ENCODE assay signal across 9 cellular contexts in the genomic region with DNA sequence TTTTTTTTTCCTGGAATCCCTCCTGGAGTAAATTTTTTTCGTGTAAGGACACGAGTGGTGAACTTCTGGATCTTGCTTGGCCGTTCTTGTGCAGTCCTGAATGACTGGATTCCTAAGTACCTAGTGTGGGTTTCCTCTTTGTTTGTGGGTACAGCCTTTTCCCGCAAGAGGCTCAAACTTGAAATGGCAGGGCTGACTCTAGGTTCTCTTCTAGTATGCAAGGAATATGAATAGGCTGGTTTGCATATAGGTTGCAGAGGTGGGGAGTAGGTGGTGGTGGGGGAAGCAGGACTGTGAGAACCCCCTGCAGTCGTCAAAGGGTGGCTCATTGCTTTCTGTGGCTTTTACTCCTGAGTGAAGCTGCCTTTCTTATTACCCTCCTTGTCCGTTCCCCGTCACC. TPM values are rescaled to one million over a fixed set of nuclear protein-coding genes. Genes with fewer than 3 reads are reported as not detected.
DNase-seq lines count a peak whose midpoint lies in the region; ATAC-seq and TF ChIP-seq lines count a peak whose summit lies in the region.
"Had no signal": no experiment of that assay in that cellular context is flagged by ENCODE, and none has a peak within 500 bp of the region (broad histone marks: within the 10 kb centered on the region; RNA-seq: fewer than 3 reads in every experiment).

No MANE protein-coding gene starts in this region.

- H3K4me2 ChIP-seq in OCI-LY7 (ENCODE audit: low read length) = peak overlapping the region; percentile 36

- intact Hi-C loops in OCI-LY7 (cut with micrococcal nuclease; ENCODE audit: unreplicated experiment) = no loop called here

- H3K27me3 ChIP-seq in GM06990 (replicated peaks; ENCODE audit: control insufficient read depth, insufficient read depth, low read length) (no peaks in the 10 kb centered on the region), iPS-18a (ENCODE audit: control insufficient read depth, insufficient read depth, low read length) (no peaks in the 10 kb centered on the region), MG63 (no peaks in the 10 kb centered on the region)

- H3K27ac Mint-ChIP-seq in HFFc6 = no peak overlapping the region

- CTCF ChIA-PET in OCI-LY7 (lab: Charles Lee; ENCODE audit: unreplicated experiment) = no interaction called here

- ATAC-seq in GM21717 (IDR thresholded peaks at IDR 0.05; ENCODE audit: unreplicated experiment) = peak; percentile 86

- no peak overlapping the region for H3K4me3 ChIP-seq in GM06990 (replicated peaks; ENCODE audit: low read depth, low read length)
- no peak overlapping the region for H3K4me3 ChIP-seq in OCI-LY7 (ENCODE audit: low read depth, low read length, poor library complexity, severe bottlenecking)
- peak overlapping the region; percentile 7 for H3K4me3 ChIP-seq in iPS-18a (ENCODE audit: low read length)
- no peak overlapping the region for H3K4me3 ChIP-seq in MG63

- DNase-seq in GM06990 (ENCODE audit: extremely low read depth, insufficient read length) = peak; percentile 33
- DNase-seq in OCI-LY7 (ENCODE audit: low spot score) = no peak
- no peak for DNase-seq in DMS 273 treated with DMSO at 0.1 percent for 48 hours (lab: John Stamatoyannopoulos, UW)
- DNase-seq in MG63 = no peak
- no peak for DNase-seq in HFFc6
- DNase-seq in NCI-H1694 treated with DMSO at 0.1 percent for 48 hours (lab: John Stamatoyannopoulos, UW) = no peak

- peaks cover 21% of the 10 kb centered on the region for H3K4me1 Mint-ChIP-seq in HFFc6 (ENCODE audit: low read depth)

- H3K4me1 ChIP-seq in OCI-LY7 (ENCODE audit: insufficient read depth, low read length, poor library complexity, severe bottlenecking) (peaks cover 24% of the 10 kb centered on the region), iPS-18a (ENCODE audit: control insufficient read depth, low read depth, low read length) (peaks cover 10% of the 10 kb centered on the region)

- H3K9me2 ChIP-seq in OCI-LY7 (ENCODE audit: insufficient read depth, low read length) = no peaks in the 10 kb centered on the region

- H3K27ac ChIP-seq in OCI-LY7 (ENCODE audit: low read depth, low read length, poor library complexity, severe bottlenecking) (no peak overlapping the region), iPS-18a (ENCODE audit: low read length) (no peak overlapping the region)

- peaks cover 71% of the 10 kb centered on the region; the same call in 1 of the 2 replicates for H3K79me2 ChIP-seq in OCI-LY7 (ENCODE audit: insufficient read depth, low read depth, low read length)

- no peaks in the 10 kb centered on the region for H3K9me3 ChIP-seq in OCI-LY7 (ENCODE audit: low read length)
- no peaks in the 10 kb centered on the region for H3K9me3 ChIP-seq in iPS-18a (ENCODE audit: control insufficient read depth, low read depth, low read length)
- no peaks in the 10 kb centered on the region for H3K9me3 ChIP-seq in MG63

- no peaks in the 10 kb centered on the region for H3K36me3 Mint-ChIP-seq in HFFc6 (ENCODE audit: low read depth)

- POLR2A ChIA-PET in OCI-LY7 (lab: Charles Lee) = interaction anchor here (1.3 to 1.5 kb wide), 2 partner anchors 10 to 11 kb away, joined by 3 to 4 read pairs; no protein-coding TSS in a partner anchor

- TF ChIP-seq CTCF in GM06990 (IDR thresholded peaks at IDR 0.05; ENCODE audit: insufficient read depth, low read length, poor library complexity, severe bottlenecking) (no peak), OCI-LY7 (conservative IDR thresholded peaks at IDR 0.05; ENCODE audit: low read length) (no peak), HFFc6 (IDR thresholded peaks at IDR 0.05) (no peak)

- H2AFZ ChIP-seq in OCI-LY7 (ENCODE audit: low read length) = no peak overlapping the region

- no peak overlapping the region for H3K9ac ChIP-seq in iPS-18a (ENCODE audit: low read length)

- no peaks in the 10 kb centered on the region for H3K9me3 Mint-ChIP-seq in HFFc6

- H3K4me3 Mint-ChIP-seq in HFFc6 = no peak overlapping the region

- H3K27me3 Mint-ChIP-seq in HFFc6 (ENCODE audit: insufficient read depth) = no peaks in the 10 kb centered on the region; the same call in 1 of the 2 replicates

- no TSS peak for BruUV-seq in OCI-LY7 (replicated peaks; lab: Mats Ljungman, UMichigan)

- H3K36me3 ChIP-seq in GM06990 (ENCODE audit: control insufficient read depth, insufficient read depth, low read length) (peaks cover 2% of the 10 kb centered on the region; the same call in 1 of the 2 replicates), OCI-LY7 (ENCODE audit: insufficient read depth, low read length) (peaks cover 15% of the 10 kb centered on the region), iPS-18a (ENCODE audit: control insufficient read depth, low read depth, low read length) (no peaks in the 10 kb centered on the region), MG63 (peaks cover 13% of the 10 kb centered on the region)

- peaks cover 10% of the 10 kb centered on the region; the same call in 1 of the 2 replicates for H4K20me1 ChIP-seq in OCI-LY7 (ENCODE audit: insufficient read depth, low read length)

RNA-seq across cellular contexts. Expression of a gene that starts 13.6 kb away (rescaled TPM):
- total RNA-seq in OCI-LY7 (2014; rRNA removed; shearing (Covaris generic)) = 26.8 and 33.4 TPM in 2 replicates
- 25.6 and 28.5 TPM in 2 replicates for total RNA-seq in OCI-LY7 (2022)
- 80.9 and 92.4 TPM in 2 replicates for total RNA-seq in MG63 (2014; rRNA removed; shearing (Covaris generic); ENCODE audit: low replicate concordance)
- total RNA-seq in HFFc6 (2021; fragmentation: NEBNext Ultra II Directional; extraction: Animal tissue kit (Norgen Biotek cat#: 25700)) = 10 to 100 TPM; 38.8 to 53.5 (median 46.4) TPM

RNA-seq across cellular contexts. Expression of a gene that starts 43.9 kb away (rescaled TPM):
- total RNA-seq in OCI-LY7 (2014; rRNA removed; shearing (Covaris generic)) = 6.6 and 13.7 TPM in 2 replicates
- total RNA-seq in OCI-LY7 (2022) = 10.9 and 15.1 TPM in 2 replicates
- not detected in 2 replicates for total RNA-seq in MG63 (2014; rRNA removed; shearing (Covaris generic); ENCODE audit: low replicate concordance)
- total RNA-seq in HFFc6 (2021; fragmentation: NEBNext Ultra II Directional; extraction: Animal tissue kit (Norgen Biotek cat#: 25700)) = not detected
- total RNA-seq: pulmonary artery endothelial cell had no signal
